Comparison of ENCODE assay signal across 8 cellular contexts in genomic region chr10:133373104-133373624, GRCh38. TPM values are rescaled to one million over a fixed set of nuclear protein-coding genes. Genes with fewer than 3 reads are reported as not detected.
A peak's percentile ranks its signal among the peaks of the same experiment; 100 is the strongest.
DNase-seq lines count a peak whose midpoint lies in the region; ATAC-seq, FAIRE-seq and TF ChIP-seq lines count a peak whose summit lies in the region.

Gene ECHS1 (minus strand): TSS chr10:133373354. CDS start chr10:133373333, 21 bp downstream.

- H4K20me1 ChIP-seq in OCI-LY3 (ENCODE audit: insufficient read depth, low read length) (no peaks in the 10 kb centered on the region), endothelial cell of umbilical vein (replicated peaks; ENCODE audit: control insufficient read depth, extremely low read depth, insufficient read depth, low read length) (no peaks in the 10 kb centered on the region)

- H3K79me2 ChIP-seq in OCI-LY3 (ENCODE audit: low read length) (no peaks in the 10 kb centered on the region), endothelial cell of umbilical vein (ENCODE audit: control insufficient read depth, insufficient read depth, low read length) (peaks cover 2% of the 10 kb centered on the region)

- H3K9ac ChIP-seq in HUES64 (ENCODE audit: low read depth, low read length) (peak within 1 kb of the TSS; percentile 72), OCI-LY3 (ENCODE audit: low read length) (peak within 1 kb of the TSS; percentile 59), endothelial cell of umbilical vein (replicated peaks; ENCODE audit: extremely low read depth, insufficient read depth, low read length) (peak within 1 kb of the TSS; percentile 85)

- H3K4me2 ChIP-seq in OCI-LY3 (ENCODE audit: low read length), result peak within 1 kb of the TSS; percentile 63
- H3K4me2 ChIP-seq in endothelial cell of umbilical vein (ENCODE audit: insufficient read depth, low read length), result peak within 1 kb of the TSS; percentile 88

- H3K9me1 ChIP-seq in endothelial cell of umbilical vein (replicated peaks; ENCODE audit: control insufficient read depth, extremely low read depth, insufficient read depth, low read length), result no peaks in the 10 kb centered on the region

- no peak within 1 kb of the TSS for H2AFZ ChIP-seq in OCI-LY3 (ENCODE audit: low read depth, low read length)
- peak within 1 kb of the TSS; percentile 93 for H2AFZ ChIP-seq in endothelial cell of umbilical vein (ENCODE audit: low read depth, low read length)

- H3K27ac ChIP-seq in HUES64 (ENCODE audit: low read depth, low read length), result no peak within 1 kb of the TSS
- no peak within 1 kb of the TSS for H3K27ac ChIP-seq in OCI-LY3 (ENCODE audit: low read length)
- H3K27ac ChIP-seq in endothelial cell of umbilical vein (ENCODE audit: insufficient read depth, low read depth, low read length), result peak within 1 kb of the TSS; percentile 74

- H3K9me3 ChIP-seq in HUES64 (ENCODE audit: insufficient read depth, low read depth, low read length) (no peaks in the 10 kb centered on the region), OCI-LY3 (ENCODE audit: insufficient read depth, low read length) (no peaks in the 10 kb centered on the region), endothelial cell of umbilical vein (replicated peaks; ENCODE audit: control insufficient read depth, insufficient read depth, low read length) (no peaks in the 10 kb centered on the region)

- no peaks in the 10 kb centered on the region for H3K4me1 ChIP-seq in HUES64 (ENCODE audit: insufficient read depth, low read length)
- H3K4me1 ChIP-seq in OCI-LY3 (ENCODE audit: low read length), result peaks cover 19% of the 10 kb centered on the region
- H3K4me1 ChIP-seq in endothelial cell of umbilical vein (ENCODE audit: control insufficient read depth, extremely low read depth, insufficient read depth, low read length), result peaks cover 9% of the 10 kb centered on the region

- in situ Hi-C loops in Caki2 (cut with HindIII; ENCODE audit: low pct_unique_long_range_greater_than_20kb, low sequenced_read_pairs), result no loop called here

- intact Hi-C loops in endothelial cell of umbilical vein (cut with micrococcal nuclease), result loop anchor here (1.0 to 5.0 kb wide), 4 partner anchors 16 to 66 kb away; partner anchors contain the start of genes MTG1, TUBGCP2 and ZNF511

- H3K27me3 ChIP-seq in HUES64 (ENCODE audit: insufficient read depth, low read length) (peaks cover 45% of the 10 kb centered on the region), OCI-LY3 (ENCODE audit: low read depth, low read length) (no peaks in the 10 kb centered on the region), endothelial cell of umbilical vein (ENCODE audit: control insufficient read depth in 2 of 2, insufficient read depth in 2 of 2, low read length in 2 of 2) (no peaks in the 10 kb centered on the region)

- ATAC-seq in GM21515 (IDR thresholded peaks at IDR 0.05; ENCODE audit: unreplicated experiment), result peak; percentile 99

- no peak for TF ChIP-seq CTCF in OCI-LY3 (IDR thresholded peaks at IDR 0.05; ENCODE audit: low read depth, low read length)
- TF ChIP-seq CTCF in endothelial cell of umbilical vein (IDR thresholded peaks at IDR 0.05; ENCODE audit: extremely low read depth in 1 of 2, insufficient read depth in 1 of 2, low read depth in 1 of 2, low read length in 2 of 2), result no peak

- dilution Hi-C loops in endothelial cell of umbilical vein (cut with MboI; ENCODE audit: extremely low pct_ligation_motif_present, low sequenced_read_pairs), result no loop called here

- peak within 1 kb of the TSS; percentile 80 for H3K4me3 ChIP-seq in HUES64 (ENCODE audit: low read length)
- peak within 1 kb of the TSS; percentile 83 for H3K4me3 ChIP-seq in OCI-LY3 (ENCODE audit: low read length)
- H3K4me3 ChIP-seq in endothelial cell of umbilical vein (replicated peaks in 1 of 3; ENCODE audit: insufficient read depth in 1 of 3, low read depth in 1 of 3, low read length in 3 of 3), result peak within 1 kb of the TSS; percentile 53 to 100 (median 69)

- POLR2A ChIA-PET in endothelial cell of umbilical vein (lab: Charles Lee), result interaction anchor here (0.7 to 1.0 kb wide), 2 partner anchors 12 to 16 kb away, joined by 4 read pairs; partner anchors contain the start of gene FUOM

- CTCF ChIA-PET in endothelial cell of umbilical vein (lab: Charles Lee), result no interaction called here

- no TSS peak for BruUV-seq in endothelial cell of umbilical vein (replicated peaks; lab: Mats Ljungman, UMichigan)

- DNase-seq in Caki2 (ENCODE audit: low read depth) (peak; percentile 87), endothelial cell of umbilical vein (ENCODE audit: low read depth, low spot score) (peak; percentile 93), middle frontal gyrus (ENCODE audit: extremely low spot score, low spot score) (peak; percentile 92)
- DNase-seq in activated CD8-positive, alpha-beta memory T cell treated with anti-CD3 and anti-CD28 coated beads, Interleukin-2, amount 50 U/mL, for 48 hours, result peak; percentile 96
- peak; percentile 80 to 88 for DNase-seq in stimulated activated CD8-positive, alpha-beta memory T cell treated with anti-CD3 and anti-CD28 coated beads, Interleukin-2, amount 100 ng/mL, for 1 hour (ENCODE audit: low read depth in 2 of 2)

- WGBS in HUES64, result under 1% methylated on average over 57 of the region's 57 CpGs

- TF ChIP-seq POLR2A in endothelial cell of umbilical vein (IDR thresholded peaks at IDR 0.05; ENCODE audit: low read depth, low read length), result peak; percentile 91

- H3K36me3 ChIP-seq in HUES64 (ENCODE audit: insufficient read depth, low read length) (peaks cover 29% of the 10 kb centered on the region), OCI-LY3 (replicated peaks; ENCODE audit: low read depth, low read length) (no peaks in the 10 kb centered on the region), endothelial cell of umbilical vein (ENCODE audit: control insufficient read depth in 2 of 2, extremely low read depth in 1 of 2, insufficient read depth in 2 of 2, low read length in 2 of 2) (peaks cover under 1 to 19% of the 10 kb centered on the region in 2 experiments)

- FAIRE-seq in endothelial cell of umbilical vein (lab: Jason Lieb, UNC), result peak; percentile 85

TF ChIP-seq in endothelial cell of umbilical vein, 7 proteins besides CTCF, POLR2A, EP300 and RAD21:
- TF ChIP-seq FOS (IDR thresholded peaks at IDR 0.05; ENCODE audit: borderline replicate concordance, insufficient read depth, low read length), result no peak
- no peak for TF ChIP-seq JUN (IDR thresholded peaks at IDR 0.05; ENCODE audit: borderline replicate concordance, insufficient read depth, insufficient read length, low read depth)
- TF ChIP-seq EZH2 (IDR thresholded peaks at IDR 0.05; ENCODE audit: borderline replicate concordance, low read depth, low read length, severe bottlenecking), result no peak
- no peak for TF ChIP-seq MYC (IDR thresholded peaks at IDR 0.05; ENCODE audit: low read depth, low read length)
- TF ChIP-seq MAX (IDR thresholded peaks at IDR 0.05; ENCODE audit: insufficient read depth, insufficient read length), result no peak
- peak; percentile 85 for TF ChIP-seq POLR2AphosphoS5 (IDR thresholded peaks at IDR 0.05; ENCODE audit: insufficient read depth, low read depth, low read length)
- no peak for TF ChIP-seq GATA2 (IDR thresholded peaks at IDR 0.05; ENCODE audit: insufficient read depth, insufficient read length, low read depth, low read length)

RNA-seq across cellular contexts. Expression of gene ECHS1, which starts in this region (rescaled TPM):
- 95.9 and 100 TPM in 2 replicates for total RNA-seq in Caki2 (2014; rRNA removed; shearing (Covaris generic); ENCODE audit: low replicate concordance)
- 101 TPM for polyA plus RNA-seq in HUES64 (2013, experiment 1 of 2)
- polyA plus RNA-seq in HUES64 (2013, experiment 2 of 2), result 95.3 TPM
- 91.9 and 108 TPM in 2 replicates for total RNA-seq in endothelial cell of umbilical vein
- polyA plus RNA-seq in endothelial cell of umbilical vein, result 41.8 and 46.2 TPM in 2 replicates
- polyA plus RNA-seq in endothelial cell of umbilical vein (2011; cell fraction: cytosol; rRNA removed), result 77.7 and 79.5 TPM in 2 replicates
- polyA plus RNA-seq in endothelial cell of umbilical vein (2011; cell fraction: nucleus; rRNA removed), result 45.6 and 50.1 TPM in 2 replicates
- polyA plus RNA-seq in endothelial cell of umbilical vein (2012), result 125 and 128 TPM in 2 replicates
- polyA minus RNA-seq in endothelial cell of umbilical vein, result 27.4 and 28.2 TPM in 2 replicates
- 51.1 TPM for polyA minus RNA-seq in endothelial cell of umbilical vein (2011; cell fraction: cytosol; rRNA and poly(A)+ RNA removed)
- polyA minus RNA-seq in endothelial cell of umbilical vein (2011; cell fraction: nucleus; rRNA and poly(A)+ RNA removed), result 6.1 and 8.7 TPM in 2 replicates
